Comparison of ENCODE assay signal across 7 cellular contexts in genomic region chr5:73437126-73438047, GRCh38. TPM values are rescaled to one million over a fixed set of nuclear protein-coding genes. Genes with fewer than 3 reads are reported as not detected.
DNase-seq lines count a peak whose midpoint lies in the region; ATAC-seq lines count a peak whose summit lies in the region.

No MANE protein-coding gene starts in this region.

- peaks cover 61% of the 10 kb centered on the region for H3K4me1 ChIP-seq in GM23248 (ENCODE audit: insufficient read depth)
- peaks cover 0 to 3% of the 10 kb centered on the region in 2 donors for H3K4me1 ChIP-seq in naive thymus-derived CD4-positive, alpha-beta T cell (ENCODE audit: control insufficient read depth in 2 of 2, insufficient read depth in 2 of 2, low read length in 2 of 2)

- 5 to 6% methylated on average over 68 to 74 of the region's 76 CpGs for WGBS in GM23248 (ENCODE audit: low coverage in 1 of 2, low lambda C conversion rate in 2 of 2, missing lambda C conversion rate in 2 of 2), 2 experiments

- H3K4me2 ChIP-seq in GM23248 (ENCODE audit: unreplicated experiment), result peak overlapping the region; percentile 95

- no peak overlapping the region for H3K27ac Mint-ChIP-seq in effector memory CD8-positive, alpha-beta T cell
- peak overlapping the region in 1 of 9 donors; percentile 46 for H3K27ac Mint-ChIP-seq in naive thymus-derived CD4-positive, alpha-beta T cell

- H3K79me2 ChIP-seq in GM23248 (ENCODE audit: insufficient read depth), result peaks cover 39% of the 10 kb centered on the region

- no peaks in the 10 kb centered on the region for H3K9me3 Mint-ChIP-seq in effector memory CD8-positive, alpha-beta T cell
- peaks cover 0 to 25% (median 6%) of the 10 kb centered on the region in 11 donors for H3K9me3 Mint-ChIP-seq in naive thymus-derived CD4-positive, alpha-beta T cell

- peaks cover 15% of the 10 kb centered on the region for H3K36me3 Mint-ChIP-seq in effector memory CD8-positive, alpha-beta T cell (ENCODE audit: insufficient read depth)
- H3K36me3 Mint-ChIP-seq in naive thymus-derived CD4-positive, alpha-beta T cell, result peaks cover 0 to 5% (median 0%) of the 10 kb centered on the region in 5 donors

- peak overlapping the region; percentile 81 for H3K27ac ChIP-seq in GM23248
- H3K27ac ChIP-seq in naive thymus-derived CD4-positive, alpha-beta T cell (ENCODE audit: low read depth, low read length), result no peak overlapping the region

- peak; percentile 90 for DNase-seq in GM23248
- peak; percentile 83 for DNase-seq in NCI-H748 (lab: John Stamatoyannopoulos, UW; ENCODE audit: unreplicated experiment)
- DNase-seq in effector memory CD8-positive, alpha-beta T cell, result no peak
- DNase-seq in naive thymus-derived CD4-positive, alpha-beta T cell, result no peak
- DNase-seq in NCI-H2081 treated with DMSO at 0.1 percent for 48 hours (lab: John Stamatoyannopoulos, UW), result no peak
- no peak for DNase-seq in activated CD4-positive, alpha-beta T cell treated with anti-CD3 and anti-CD28 coated beads for 1 hour

- no peaks in the 10 kb centered on the region for H3K36me3 ChIP-seq in GM23248 (ENCODE audit: low read depth)
- H3K36me3 ChIP-seq in naive thymus-derived CD4-positive, alpha-beta T cell (ENCODE audit: control insufficient read depth in 2 of 3, insufficient read depth in 3 of 3, low read length in 3 of 3), result no peaks in the 10 kb centered on the region

- no peaks in the 10 kb centered on the region for H4K20me1 ChIP-seq in GM23248 (ENCODE audit: insufficient read depth)

- H3K4me3 ChIP-seq in GM23248, result peak overlapping the region; percentile 69
- no peak overlapping the region for H3K4me3 ChIP-seq in naive thymus-derived CD4-positive, alpha-beta T cell (ENCODE audit: low read length)

- no peaks in the 10 kb centered on the region for H3K27me3 ChIP-seq in GM23248 (replicated peaks; ENCODE audit: insufficient read depth)
- H3K27me3 ChIP-seq in naive thymus-derived CD4-positive, alpha-beta T cell (ENCODE audit: control insufficient read depth in 2 of 2, insufficient read depth in 2 of 2, low read length in 2 of 2), result peaks cover 35 to 51% of the 10 kb centered on the region in 2 donors

- POLR2A ChIA-PET in naive thymus-derived CD4-positive, alpha-beta T cell (lab: Charles Lee), result no interaction called here

- ATAC-seq in effector memory CD8-positive, alpha-beta T cell (replicated peaks), result peak; percentile 37
- peak; percentile 8 for ATAC-seq in naive thymus-derived CD4-positive, alpha-beta T cell
- no peak for ATAC-seq in HG03460 (IDR thresholded peaks at IDR 0.05; ENCODE audit: unreplicated experiment)

- CTCF ChIA-PET in naive thymus-derived CD4-positive, alpha-beta T cell (lab: Charles Lee), result no interaction called here

- H3K9me2 ChIP-seq in GM23248 (ENCODE audit: insufficient read depth), result no peaks in the 10 kb centered on the region

- peaks cover 91 to 99% of the 10 kb centered on the region in 2 donors for H3K27me3 Mint-ChIP-seq in effector memory CD8-positive, alpha-beta T cell
- H3K27me3 Mint-ChIP-seq in naive thymus-derived CD4-positive, alpha-beta T cell, result peaks cover 88 to 90% (median 89%) of the 10 kb centered on the region in 5 donors

- H2AFZ ChIP-seq in GM23248, result peak overlapping the region; percentile 94

- intact Hi-C loops in naive thymus-derived CD4-positive, alpha-beta T cell (cut with micrococcal nuclease), result loop anchor here (1.0 kb wide), 2 partner anchors 11 to 13 kb away; partner anchors contain the start of gene FOXD1 (in 1 of the 2)

- peaks cover 4 to 5% of the 10 kb centered on the region in 2 donors for H3K4me1 Mint-ChIP-seq in effector memory CD8-positive, alpha-beta T cell (ENCODE audit: low read depth in 2 of 2)
- H3K4me1 Mint-ChIP-seq in naive thymus-derived CD4-positive, alpha-beta T cell, result peaks cover 0 to 20% (median 6%) of the 10 kb centered on the region in 7 donors

- H3K4me3 Mint-ChIP-seq in effector memory CD8-positive, alpha-beta T cell, result peak overlapping the region; percentile 69 to 71
- H3K4me3 Mint-ChIP-seq in naive thymus-derived CD4-positive, alpha-beta T cell, result peak overlapping the region in 7 of 10 donors; percentile 49 to 74 (median 66)

- in situ Hi-C loops in GM23248 (cut with MboI), result loop anchor here (25.0 kb wide), 1 partner anchor 125 kb away; no protein-coding TSS in a partner anchor

- H3K9ac ChIP-seq in GM23248, result peak overlapping the region; percentile 86

- H3F3A ChIP-seq in GM23248 (ENCODE audit: insufficient read depth), result peaks cover 46% of the 10 kb centered on the region

- H3K9me3 ChIP-seq in GM23248 (ENCODE audit: low read depth), result no peaks in the 10 kb centered on the region
- no peaks in the 10 kb centered on the region for H3K9me3 ChIP-seq in naive thymus-derived CD4-positive, alpha-beta T cell (ENCODE audit: control insufficient read depth in 2 of 3, low read length in 3 of 3)

RNA-seq across cellular contexts. Expression of gene FOXD1, which starts 11.2 kb away (rescaled TPM):
- total RNA-seq in GM23248 (2014; rRNA removed; shearing (Covaris generic)), result 50.0 and 53.9 TPM in 2 replicates
- 8.0 and 8.5 TPM in 2 replicates for polyA plus RNA-seq in GM23248 (2016; fragmentation: Nextera tagmentation; extraction: Ambion mirVana)
- total RNA-seq in naive thymus-derived CD4-positive, alpha-beta T cell, result under 1 TPM in 2 of 5 experiments, not detected in 3; 0.16 to 0.32 TPM
- polyA plus RNA-seq in naive thymus-derived CD4-positive, alpha-beta T cell, result not detected

Comparison
In these comparisons a context has a peak if more than half of its experiments do, and no peak if none do; other contexts are left out.
1. DNase-seq: peak in GM23248 (single experiment) and NCI-H748 (single experiment); none in effector memory CD8-positive, alpha-beta T cell (0 of 3), naive thymus-derived CD4-positive, alpha-beta T cell (0 of 9), NCI-H2081 treated with DMSO at 0.1 percent for 48 hours (single experiment) and activated CD4-positive, alpha-beta T cell treated with anti-CD3 and anti-CD28 coated beads for 1 hour (single experiment).
2. RNA of gene FOXD1, which starts 11.2 kb away (total RNA-seq): 50.0 to 53.9 TPM in GM23248; 0.16 to 0.32 TPM in naive thymus-derived CD4-positive, alpha-beta T cell; every median in the first group is over 10 times any median in the second.